In the genomic region with DNA sequence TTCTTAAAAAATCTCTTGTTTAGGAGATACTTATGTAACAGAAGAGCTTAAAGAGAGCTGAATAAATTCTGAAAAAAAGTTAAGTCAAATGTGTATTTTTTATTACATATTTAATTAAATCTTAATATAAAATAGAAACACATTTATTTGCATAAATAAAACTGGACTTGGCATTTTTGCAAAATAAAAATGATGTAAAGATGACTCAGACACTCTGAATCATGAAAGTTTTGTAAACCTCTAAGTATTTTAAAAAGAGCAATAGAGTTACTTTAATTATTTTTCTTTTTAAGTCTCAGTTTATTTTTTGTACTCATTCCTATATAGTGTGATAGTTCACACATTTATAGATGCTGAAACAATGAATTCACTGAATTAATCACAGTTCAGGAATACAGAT, we compare ENCODE assay signal across 21 cellular contexts.
DNase-seq lines count a peak whose midpoint lies in the region; ATAC-seq, FAIRE-seq and TF ChIP-seq lines count a peak whose summit lies in the region.
"Had no signal": no experiment of that assay in that cellular context is flagged by ENCODE, and none has a peak within 500 bp of the region (broad histone marks: within the 10 kb centered on the region; RNA-seq: fewer than 3 reads in every experiment).

No MANE protein-coding gene starts in this region.

- no peak overlapping the region for H3K4me2 ChIP-seq in fibroblast of lung (ENCODE audit: extremely low read depth, insufficient read depth, low read length)

- H3K79me2 ChIP-seq in fibroblast of lung (ENCODE audit: control insufficient read depth, insufficient read depth, low read length), result no peaks in the 10 kb centered on the region

- no peaks in the 10 kb centered on the region for H3K9me3 ChIP-seq in fibroblast of lung (ENCODE audit: control insufficient read depth, insufficient read depth, low read depth, low read length)
- H3K9me3 ChIP-seq: colonic mucosa, upper lobe of right lung had no signal

- DNase-seq in amniotic stem cell (lab: John Stamatoyannopoulos, UW) (peak; percentile 8), fibroblast of lung (ENCODE audit: low read depth in 2 of 2) (peak; percentile 40 to 70), renal cortical epithelial cell (ENCODE audit: low read depth) (peak; percentile 11), left lobe of liver (ENCODE audit: low spot score) (no peak), mesenteric fat pad (ENCODE audit: low spot score) (no peak)
- DNase-seq in activated CD4-positive, alpha-beta T cell treated with anti-CD3 and anti-CD28 coated beads, Interleukin-2, amount 50 U/mL, for 1 hour, result no peak
- DNase-seq: activated CD4-positive, alpha-beta T cell treated with anti-CD3 and anti-CD28 coated beads, Interleukin-2, amount 10 ng/mL, durations not matched to agents 24 days and 14 days; activated CD8-positive, alpha-beta memory T cell treated with anti-CD3 and anti-CD28 coated beads, Interleukin-2, amount 10 ng/mL, durations not matched to agents 7 days and 5 days; CD4-positive, alpha-beta T cell; colonic mucosa; foreskin keratinocyte; hypothalamus; naive B cell; NCI-H526; nucleus accumbens; stimulated activated CD8-positive, alpha-beta memory T cell treated with anti-CD3 and anti-CD28 coated beads, Interleukin-4, amount 100 ng/mL, for 48 hours; T-helper 17 cell; upper lobe of right lung had no signal

- no peak for TF ChIP-seq CTCF in fibroblast of lung (conservative IDR thresholded peaks at IDR 0.05 in 1 of 2, IDR thresholded peaks at IDR 0.05 in 1 of 2; ENCODE audit: low read depth in 1 of 2, low read length in 2 of 2)

- no peak overlapping the region for H2AFZ ChIP-seq in fibroblast of lung (ENCODE audit: low read length)

- H3K4me1 ChIP-seq in fibroblast of lung (ENCODE audit: control insufficient read depth, extremely low read depth, insufficient read depth, low read length), result peaks cover 11% of the 10 kb centered on the region
- H3K4me1 ChIP-seq: colonic mucosa, foreskin keratinocyte, upper lobe of right lung had no signal

- H3K36me3 ChIP-seq in fibroblast of lung (ENCODE audit: control insufficient read depth, insufficient read depth, low read length), result no peaks in the 10 kb centered on the region
- H3K36me3 ChIP-seq: colonic mucosa, upper lobe of right lung had no signal

- no peak overlapping the region for H3K4me3 ChIP-seq in fibroblast of lung (replicated peaks in 1 of 4; ENCODE audit: control extremely low read depth in 1 of 4, insufficient read depth in 1 of 4, low read depth in 3 of 4, low read length in 4 of 4)
- H3K4me3 ChIP-seq: colonic mucosa, GM12878, K562, upper lobe of right lung had no signal

- no peak overlapping the region for H3K9ac ChIP-seq in fibroblast of lung (ENCODE audit: insufficient read depth, low read length)

- H3K27me3 ChIP-seq in fibroblast of lung (ENCODE audit: control insufficient read depth, insufficient read depth, low read length), result no peaks in the 10 kb centered on the region
- H3K27me3 ChIP-seq: colonic mucosa, foreskin keratinocyte, upper lobe of right lung had no signal

- H3K27ac ChIP-seq in fibroblast of lung (ENCODE audit: insufficient read depth, low read length), result no peak overlapping the region
- H3K27ac ChIP-seq: colonic mucosa, foreskin keratinocyte, upper lobe of right lung had no signal

- no peak for ATAC-seq in left lobe of liver
- ATAC-seq: activated CD8-positive, alpha-beta memory T cell treated with anti-CD3 and anti-CD28 coated beads, Interleukin-2, amount 10 ng/mL, durations not matched to agents 7 days and 5 days; foreskin keratinocyte; K562; T-helper 17 cell; upper lobe of right lung had no signal

- FAIRE-seq in G401.6 (lab: Jason Lieb, UNC), result peak; percentile 85
- FAIRE-seq: GM12878, K562 had no signal

- H4K20me1 ChIP-seq in fibroblast of lung (ENCODE audit: control insufficient read depth, extremely low read depth, insufficient read depth, low read length), result no peaks in the 10 kb centered on the region

Comparison
In these comparisons a context has a peak if more than half of its experiments do, and no peak if none do; other contexts are left out.
1. DNase-seq: peak in amniotic stem cell (single experiment), fibroblast of lung (2 of 2) and renal cortical epithelial cell (single experiment); none in left lobe of liver (single experiment), mesenteric fat pad (single experiment) and activated CD4-positive, alpha-beta T cell treated with anti-CD3 and anti-CD28 coated beads, Interleukin-2, amount 50 U/mL, for 1 hour (single experiment).